In genomic region chr1:214602764-214603657, GRCh38 we compare ENCODE assay signal across 8 cellular contexts. TPM values are rescaled to one million over a fixed set of nuclear protein-coding genes. Genes with fewer than 3 reads are reported as not detected.
DNase-seq lines count a peak whose midpoint lies in the region; ATAC-seq and TF ChIP-seq lines count a peak whose summit lies in the region.

TSS of gene CENPF (plus strand) at chr1:214603195. CDS start at chr1:214613755, 10,560 bp downstream.

- H3K36me3 ChIP-seq in kidney epithelial cell (ENCODE audit: control insufficient read depth, insufficient read depth, low read length), result no peaks in the 10 kb centered on the region

- H3K4me3 ChIP-seq in choroid plexus epithelial cell (ENCODE audit: low read depth, low read length), result peak within 1 kb of the TSS; percentile 89
- H3K4me3 ChIP-seq in kidney epithelial cell (ENCODE audit: low read depth, low read length), result peak within 1 kb of the TSS; percentile 92

- DNase-seq in Ammon's horn (ENCODE audit: low spot score), result peak; percentile 97
- DNase-seq in NCI-H460 (ENCODE audit: extremely low read depth, low read depth), result peak; percentile 100
- DNase-seq in activated CD4-positive, CD25-positive, alpha-beta regulatory T cell treated with anti-CD3 and anti-CD28 coated beads, Interleukin-2, amount 50 U/mL, for 72 hours, result peak; percentile 87
- peak; percentile 99 for DNase-seq in choroid plexus epithelial cell (ENCODE audit: low read depth)
- peak; percentile 97 for DNase-seq in kidney epithelial cell (ENCODE audit: low read depth)
- peak; percentile 71 to 78 for DNase-seq in stimulated activated CD4-positive, alpha-beta T cell treated with anti-CD3 and anti-CD28 coated beads, Interleukin-1b, Interleukin-23, amount 100 ng/mL, for 1 hour (ENCODE audit: low read depth in 2 of 2)

- ATAC-seq in GM19043 (IDR thresholded peaks at IDR 0.05; ENCODE audit: low read depth, unreplicated experiment) (peak; percentile 99), HG03378 (IDR thresholded peaks at IDR 0.05; ENCODE audit: unreplicated experiment) (peak; percentile 100)

- TF ChIP-seq CTCF in choroid plexus epithelial cell (conservative IDR thresholded peaks at IDR 0.05; ENCODE audit: low read depth, low read length), result peak; percentile 46
- no peak for TF ChIP-seq CTCF in kidney epithelial cell (IDR thresholded peaks at IDR 0.05; ENCODE audit: insufficient read depth, low read length, poor library complexity, severe bottlenecking)

- no peaks in the 10 kb centered on the region for H3K27me3 ChIP-seq in kidney epithelial cell (ENCODE audit: control insufficient read depth, insufficient read depth, low read length)

RNA-seq across cellular contexts. Expression of gene CENPF, which starts in this region (rescaled TPM):
- total RNA-seq in NCI-H460 (2014; rRNA removed; shearing (Covaris generic)), result 70.5 and 103 TPM in 2 replicates
- polyA plus RNA-seq in NCI-H460 (2014; cell fraction: nucleus; rRNA removed), result 109 and 121 TPM in 2 replicates
- total RNA-seq in kidney epithelial cell, result 20.2 and 20.6 TPM in 2 replicates

Comparison
In these comparisons a context has a peak if more than half of its experiments do, and no peak if none do; other contexts are left out.
1. Peak in every context shown above with its lines: DNase-seq, ATAC-seq and H3K4me3 ChIP-seq.